8 cellular contexts compared by ENCODE assay signal in the genomic region with DNA sequence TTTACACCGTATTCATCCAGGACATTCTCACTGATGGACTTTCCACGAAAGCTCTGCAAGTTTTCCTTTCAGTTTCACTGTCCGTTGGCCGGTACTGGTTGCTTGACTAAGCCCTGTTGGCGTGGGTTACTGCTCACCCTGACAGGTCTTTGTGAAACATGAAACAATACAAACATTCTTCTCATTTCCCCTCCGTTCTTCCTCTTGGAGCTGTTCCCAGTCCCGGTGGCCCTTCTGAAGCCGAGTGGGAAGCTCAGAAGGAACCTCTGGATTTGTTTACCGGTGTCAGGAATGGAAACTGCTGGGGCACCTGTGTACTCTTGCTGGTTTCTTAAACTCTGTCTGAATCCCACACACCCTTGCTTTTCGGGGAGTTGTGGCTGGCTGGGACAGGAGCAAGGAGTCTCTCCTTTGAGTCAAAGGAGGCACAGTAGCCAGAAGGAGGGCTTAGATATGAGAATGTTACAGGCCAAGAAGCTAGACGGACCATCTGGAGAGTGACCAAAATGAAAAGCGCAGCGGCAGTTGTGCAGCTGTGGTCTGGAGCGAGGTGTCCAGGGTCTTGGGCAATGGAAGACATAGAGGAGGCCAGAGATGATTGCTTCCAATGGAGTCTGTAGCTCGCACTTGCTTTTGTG. TPM values are rescaled to one million over a fixed set of nuclear protein-coding genes. Genes with fewer than 3 reads are reported as not detected.
A peak's percentile ranks its signal among the peaks of the same experiment; 100 is the strongest.
DNase-seq lines count a peak whose midpoint lies in the region; ATAC-seq and TF ChIP-seq lines count a peak whose summit lies in the region.

No MANE protein-coding gene starts in this region.

- no peaks in the 10 kb centered on the region for H3K36me3 ChIP-seq in brain microvascular endothelial cell (replicated peaks)
- H3K36me3 ChIP-seq in kidney epithelial cell (ENCODE audit: control insufficient read depth, insufficient read depth, low read length), result no peaks in the 10 kb centered on the region

- no peaks in the 10 kb centered on the region for H3K36me3 Mint-ChIP-seq in stimulated activated memory B cell treated with anti-CD40 and anti-IgM and Interleukin-4, amounts not matched to agents 10 μg/mL and 1 μg/mL and 100 μg/mL, for 72 hours

- H3K4me3 ChIP-seq in brain microvascular endothelial cell (ENCODE audit: low read depth, low read length), result peak overlapping the region; percentile 47
- peak overlapping the region; percentile 29 for H3K4me3 ChIP-seq in kidney epithelial cell (ENCODE audit: low read depth, low read length)

- no peaks in the 10 kb centered on the region for H3K9me3 Mint-ChIP-seq in stimulated activated memory B cell treated with anti-CD40 and anti-IgM and Interleukin-4, amounts not matched to agents 10 μg/mL and 1 μg/mL and 100 μg/mL, for 72 hours

- H3K27ac ChIP-seq in brain microvascular endothelial cell, result no peak overlapping the region

- H3K27me3 Mint-ChIP-seq in stimulated activated memory B cell treated with anti-CD40 and anti-IgM and Interleukin-4, amounts not matched to agents 10 μg/mL and 1 μg/mL and 100 μg/mL, for 72 hours, result no peaks in the 10 kb centered on the region

- in situ Hi-C loops in brain microvascular endothelial cell (cut with HindIII; ENCODE audit: low pct_ligation_motif_present, low sequenced_read_pairs), result no loop called here

- peak overlapping the region; percentile 66 for H3K4me3 Mint-ChIP-seq in stimulated activated memory B cell treated with anti-CD40 and anti-IgM and Interleukin-4, amounts not matched to agents 10 μg/mL and 1 μg/mL and 100 μg/mL, for 72 hours

- peak; percentile 57 for ATAC-seq in GM21447 (IDR thresholded peaks at IDR 0.05; ENCODE audit: unreplicated experiment)
- no peak for ATAC-seq in stimulated activated memory B cell treated with anti-CD40 and anti-IgM and Interleukin-4, amounts not matched to agents 10 μg/mL and 1 μg/mL and 100 μg/mL, for 72 hours

- H3K27me3 ChIP-seq in brain microvascular endothelial cell (replicated peaks) (no peaks in the 10 kb centered on the region), kidney epithelial cell (ENCODE audit: control insufficient read depth, insufficient read depth, low read length) (no peaks in the 10 kb centered on the region)

- no peak for TF ChIP-seq CTCF in brain microvascular endothelial cell (IDR thresholded peaks at IDR 0.05; ENCODE audit: low read depth, low read length, missing control alignments)
- TF ChIP-seq CTCF in kidney epithelial cell (IDR thresholded peaks at IDR 0.05; ENCODE audit: insufficient read depth, low read length, poor library complexity, severe bottlenecking), result no peak

- peak; percentile 76 for DNase-seq in Daoy (ENCODE audit: low read depth)
- DNase-seq in NCI-H1048 (lab: John Stamatoyannopoulos, UW), result peak; percentile 47
- peak; percentile 77 for DNase-seq in brain microvascular endothelial cell
- DNase-seq in kidney epithelial cell (ENCODE audit: low read depth), result peak; percentile 70
- DNase-seq in NCI-H146 treated with DMSO at 0.1 percent for 48 hours (lab: John Stamatoyannopoulos, UW; ENCODE audit: unreplicated experiment), result no peak
- DNase-seq in NCI-H1694 (lab: John Stamatoyannopoulos, UW), result no peak

- H3K4me1 Mint-ChIP-seq in stimulated activated memory B cell treated with anti-CD40 and anti-IgM and Interleukin-4, amounts not matched to agents 10 μg/mL and 1 μg/mL and 100 μg/mL, for 72 hours, result peaks cover 33% of the 10 kb centered on the region

- H3K27ac Mint-ChIP-seq in stimulated activated memory B cell treated with anti-CD40 and anti-IgM and Interleukin-4, amounts not matched to agents 10 μg/mL and 1 μg/mL and 100 μg/mL, for 72 hours, result peak overlapping the region; percentile 72

RNA-seq across cellular contexts. Expression of a gene that starts 45.7 kb away (rescaled TPM):
- total RNA-seq in Daoy (2014; rRNA removed; shearing (Covaris generic)), result not detected in 2 replicates
- not detected in 2 replicates for total RNA-seq in kidney epithelial cell

Comparison
In these comparisons a context has a peak if more than half of its experiments do, and no peak if none do; other contexts are left out.
1. DNase-seq: peak in Daoy (single experiment), NCI-H1048 (single experiment), brain microvascular endothelial cell (single experiment) and kidney epithelial cell (single experiment); none in NCI-H146 treated with DMSO at 0.1 percent for 48 hours (single experiment) and NCI-H1694 (single experiment).